24 cellular contexts compared by ENCODE assay signal in the genomic region with DNA sequence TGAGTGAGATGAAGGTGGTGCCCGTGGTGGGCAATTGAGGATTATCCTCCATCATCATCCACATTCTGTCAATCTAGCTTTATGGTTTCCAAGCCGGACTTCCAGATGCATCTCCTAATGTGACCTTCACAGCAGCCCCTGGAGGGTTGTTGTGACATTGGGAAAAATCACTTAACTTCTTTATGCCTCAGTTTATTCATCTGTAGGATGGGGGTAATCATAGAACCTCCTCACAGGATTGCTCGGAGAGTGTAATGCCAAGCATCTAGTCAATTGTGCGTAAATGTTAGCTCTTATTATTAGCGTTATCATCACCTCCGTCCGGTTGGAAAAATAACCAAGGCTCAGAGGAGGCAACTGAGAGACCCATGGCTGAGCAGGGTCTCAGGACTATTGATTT.
DNase-seq lines count a peak whose midpoint lies in the region; ATAC-seq and TF ChIP-seq lines count a peak whose summit lies in the region.
"Had no signal": no experiment of that assay in that cellular context is flagged by ENCODE, and none has a peak within 500 bp of the region (broad histone marks: within the 10 kb centered on the region; RNA-seq: fewer than 3 reads in every experiment).

No MANE protein-coding gene starts in this region.

- H3K4me3 ChIP-seq in CD4-positive, CD25-positive, alpha-beta regulatory T cell (ENCODE audit: low read depth, low read length), result no peak overlapping the region
- H3K4me3 ChIP-seq in trophoblast cell (ENCODE audit: low read depth, low read length), result no peak overlapping the region
- H3K4me3 ChIP-seq: ascending aorta, dorsolateral prefrontal cortex, GM23248, ovary, right atrium auricular region, upper lobe of right lung had no signal

- no peak for TF ChIP-seq CTCF in endothelial cell (IDR thresholded peaks at IDR 0.05; ENCODE audit: unreplicated experiment)

- no CpG with 5 or more reads among the region's 7 CpGs for WGBS in trophoblast cell (ENCODE audit: extremely low coverage, insufficient coverage, insufficient read length)

- no peak for ATAC-seq in CD4-positive, CD25-positive, alpha-beta regulatory T cell (ENCODE audit: low read depth in 2 of 2)
- ATAC-seq in HG02571 (IDR thresholded peaks at IDR 0.05; ENCODE audit: unreplicated experiment) (no peak), HG03520 (IDR thresholded peaks at IDR 0.05; ENCODE audit: unreplicated experiment) (no peak)
- ATAC-seq: activated CD4-positive, alpha-beta T cell treated with anti-CD3 and anti-CD28 coated beads for 36 hours; upper lobe of right lung had no signal

- H3K27me3 ChIP-seq in CD4-positive, CD25-positive, alpha-beta regulatory T cell (ENCODE audit: control insufficient read depth, insufficient read depth, low read length), result no peaks in the 10 kb centered on the region
- no peaks in the 10 kb centered on the region for H3K27me3 ChIP-seq in trophoblast cell (ENCODE audit: insufficient read depth, low read length)
- H3K27me3 ChIP-seq: ascending aorta, dorsolateral prefrontal cortex, ovary, right atrium auricular region, upper lobe of right lung had no signal

- peaks cover 39% of the 10 kb centered on the region for H3K79me1 ChIP-seq in trophoblast cell (ENCODE audit: low read length)

- H2AFZ ChIP-seq in trophoblast cell (ENCODE audit: insufficient read depth, low read length, poor library complexity), result no peak overlapping the region
- H2AFZ ChIP-seq: GM23248 had no signal

- H4K8ac ChIP-seq in trophoblast cell (ENCODE audit: low read depth, low read length), result no peak overlapping the region

- H3K27ac Mint-ChIP-seq in CD4-positive, CD25-positive, alpha-beta regulatory T cell, result peak overlapping the region; percentile 48 to 87 (median 85)
- H3K27ac Mint-ChIP-seq in endothelial cell (ENCODE audit: unreplicated experiment), result peak overlapping the region; percentile 46

- peak overlapping the region; percentile 9 for H3K4ac ChIP-seq in trophoblast cell (ENCODE audit: low read depth, low read length)

- H3K14ac ChIP-seq in trophoblast cell (ENCODE audit: low read length), result peak overlapping the region; percentile 33

- H3K18ac ChIP-seq in trophoblast cell (ENCODE audit: low read length), result peak overlapping the region; percentile 45

- peak overlapping the region; percentile 47 for H2BK12ac ChIP-seq in trophoblast cell (ENCODE audit: low read length)

- no peak overlapping the region for H4K12ac ChIP-seq in trophoblast cell (ENCODE audit: low read depth, low read length)

- H3K4me1 Mint-ChIP-seq in CD4-positive, CD25-positive, alpha-beta regulatory T cell, result peaks cover 4 to 39% (median 22%) of the 10 kb centered on the region in 4 donors
- H3K4me1 Mint-ChIP-seq in endothelial cell (ENCODE audit: unreplicated experiment), result peaks cover 39% of the 10 kb centered on the region

- H3K4me1 ChIP-seq in CD4-positive, CD25-positive, alpha-beta regulatory T cell (ENCODE audit: control insufficient read depth, insufficient read depth, low read length, poor library complexity, severe bottlenecking), result peaks cover 10% of the 10 kb centered on the region
- H3K4me1 ChIP-seq in trophoblast cell (ENCODE audit: control insufficient read depth in 1 of 2, insufficient read depth in 2 of 2, low read length in 2 of 2), result peaks cover 50 to 53% of the 10 kb centered on the region in 2 experiments

- H3K27me3 Mint-ChIP-seq in CD4-positive, CD25-positive, alpha-beta regulatory T cell, result no peaks in the 10 kb centered on the region
- peaks cover 7% of the 10 kb centered on the region for H3K27me3 Mint-ChIP-seq in endothelial cell (ENCODE audit: unreplicated experiment)
- H3K27me3 Mint-ChIP-seq: activated CD4-positive, alpha-beta T cell treated with anti-CD3 and anti-CD28 coated beads for 36 hours; activated naive CD8-positive, alpha-beta T cell treated with anti-CD3 and anti-CD28 coated beads, Interleukin-2, amount 10 ng/mL, durations not matched to agents 7 days and 5 days had no signal

- H2BK120ac ChIP-seq in trophoblast cell (ENCODE audit: insufficient read depth, low read length, poor library complexity), result peak overlapping the region; percentile 47

- H3K9me3 Mint-ChIP-seq in CD4-positive, CD25-positive, alpha-beta regulatory T cell, result no peaks in the 10 kb centered on the region
- H3K9me3 Mint-ChIP-seq in endothelial cell (ENCODE audit: unreplicated experiment), result no peaks in the 10 kb centered on the region
- H3K9me3 Mint-ChIP-seq: activated naive CD8-positive, alpha-beta T cell treated with anti-CD3 and anti-CD28 coated beads, Interleukin-2, amount 10 ng/mL, durations not matched to agents 7 days and 5 days; CD8-positive, alpha-beta T cell; T-helper 1 cell treated with Interleukin-12 subunit alpha and Interleukin-12 subunit beta and Interleukin-4 antibody, amounts not matched to agents 30 μg/mL and 1 μg/mL, for 36 hours had no signal

- peak overlapping the region; percentile 24 for H2AK5ac ChIP-seq in trophoblast cell (ENCODE audit: low read length)

- no peak overlapping the region for H3K23ac ChIP-seq in trophoblast cell (ENCODE audit: low read length)

- H3K9me3 ChIP-seq in CD4-positive, CD25-positive, alpha-beta regulatory T cell (ENCODE audit: control insufficient read depth in 2 of 2, low read length in 2 of 2), result no peaks in the 10 kb centered on the region
- no peaks in the 10 kb centered on the region for H3K9me3 ChIP-seq in KOPT-K1 (ENCODE audit: insufficient read depth, low read length, poor library complexity, severe bottlenecking)
- no peaks in the 10 kb centered on the region for H3K9me3 ChIP-seq in trophoblast cell (ENCODE audit: insufficient read depth, low read depth, low read length)
- H3K9me3 ChIP-seq: ascending aorta, ovary, right atrium auricular region, upper lobe of right lung had no signal

- peak overlapping the region; percentile 41 for H2BK5ac ChIP-seq in trophoblast cell (ENCODE audit: low read depth, low read length, poor library complexity)

- no peak overlapping the region for H3K4me3 Mint-ChIP-seq in CD4-positive, CD25-positive, alpha-beta regulatory T cell
- H3K4me3 Mint-ChIP-seq in endothelial cell (ENCODE audit: unreplicated experiment), result no peak overlapping the region
- H3K4me3 Mint-ChIP-seq: activated CD4-positive, alpha-beta T cell treated with anti-CD3 and anti-CD28 coated beads for 36 hours; activated naive CD8-positive, alpha-beta T cell treated with anti-CD3 and anti-CD28 coated beads, Interleukin-2, amount 10 ng/mL, durations not matched to agents 7 days and 5 days; CD8-positive, alpha-beta T cell; T-helper 1 cell treated with Interleukin-12 subunit alpha and Interleukin-12 subunit beta and Interleukin-4 antibody, amounts not matched to agents 30 μg/mL and 1 μg/mL, for 36 hours had no signal

- H3K27ac ChIP-seq in CD4-positive, CD25-positive, alpha-beta regulatory T cell (ENCODE audit: insufficient read depth, low read length, poor library complexity, severe bottlenecking), result no peak overlapping the region
- H3K27ac ChIP-seq in KOPT-K1 (ENCODE audit: low read depth, low read length, poor library complexity, severe bottlenecking), result peak overlapping the region; percentile 78
- peak overlapping the region; percentile 55 for H3K27ac ChIP-seq in trophoblast cell (ENCODE audit: low read depth, low read length)
- H3K27ac ChIP-seq: ascending aorta, GM23248, ovary, right atrium auricular region, RWPE1, upper lobe of right lung had no signal

- H3K9ac ChIP-seq in trophoblast cell (ENCODE audit: low read length), result no peak overlapping the region
- H3K9ac ChIP-seq: GM23248 had no signal

- no peaks in the 10 kb centered on the region for H3K36me3 ChIP-seq in CD4-positive, CD25-positive, alpha-beta regulatory T cell (ENCODE audit: control insufficient read depth, insufficient read depth, low read length)
- H3K36me3 ChIP-seq in KOPT-K1 (ENCODE audit: insufficient read depth, low read length) (peaks cover 63% of the 10 kb centered on the region), trophoblast cell (ENCODE audit: control insufficient read depth in 1 of 2, insufficient read depth in 2 of 2, low read length in 2 of 2) (peaks cover 3 to 4% of the 10 kb centered on the region in 2 experiments)
- H3K36me3 ChIP-seq: ascending aorta, ovary, right atrium auricular region, upper lobe of right lung had no signal

- peaks cover 6% of the 10 kb centered on the region for H3K79me2 ChIP-seq in trophoblast cell (ENCODE audit: control insufficient read depth, insufficient read depth, low read length, poor library complexity)

- H3K4me2 ChIP-seq in trophoblast cell (ENCODE audit: low read length), result no peak overlapping the region

- peaks cover 27% of the 10 kb centered on the region for H3K36me3 Mint-ChIP-seq in CD4-positive, CD25-positive, alpha-beta regulatory T cell
- peaks cover 10% of the 10 kb centered on the region for H3K36me3 Mint-ChIP-seq in endothelial cell (ENCODE audit: low read depth, unreplicated experiment)

- peak overlapping the region; percentile 9 for H4K91ac ChIP-seq in trophoblast cell (ENCODE audit: low read depth, low read length)

- DNase-seq in CD4-positive, CD25-positive, alpha-beta regulatory T cell, result no peak
- DNase-seq in endothelial cell (ENCODE audit: low spot score), result no peak
- no peak for DNase-seq in trophoblast cell
- DNase-seq in central memory CD4-positive, alpha-beta T cell, result no peak
- DNase-seq: activated CD4-positive, alpha-beta T cell treated with anti-CD3 and anti-CD28 coated beads for 36 hours; activated CD8-positive, alpha-beta memory T cell treated with anti-CD3 and anti-CD28 coated beads for 24 hours; activated gamma-delta T cell; activated naive CD8-positive, alpha-beta T cell treated with anti-CD3 and anti-CD28 coated beads, Interleukin-2, amount 10 ng/mL, durations not matched to agents 7 days and 5 days; dorsolateral prefrontal cortex; hippocampal formation; KG1; left colon; stimulated activated CD4-positive, alpha-beta T cell treated with anti-CD3 and anti-CD28 coated beads, Interleukin-2, amount 100 ng/mL, for 24 hours; upper lobe of right lung had no signal
